Comparison of ENCODE assay signal across 3 cellular contexts in genomic region chr20:25196701-25197120, GRCh38.
TF ChIP-seq lines count a peak whose summit lies in the region.

No MANE protein-coding gene starts in this region.

TF ChIP-seq in SK-N-SH, 30 proteins besides CTCF, POLR2A, EP300 and RAD21 (continues in another document):
- TF ChIP-seq CHD2 (IDR thresholded peaks at IDR 0.05; ENCODE audit: low read length, partially characterized antibody) (no peak), ELF1 (IDR thresholded peaks at IDR 0.05) (no peak), JUND (IDR thresholded peaks at IDR 0.05) (no peak), SIN3A (IDR thresholded peaks at IDR 0.05; ENCODE audit: borderline replicate concordance, low read depth, low read length) (no peak), USF1 (IDR thresholded peaks at IDR 0.05; ENCODE audit: borderline replicate concordance, low read depth) (no peak), FOXJ3 (CRISPR knock-in tag; IDR thresholded peaks at IDR 0.05) (no peak), POLR2AphosphoS5 (IDR thresholded peaks at IDR 0.05; ENCODE audit: low read depth, low read length) (no peak)
- TF ChIP-seq, protein P1, sequence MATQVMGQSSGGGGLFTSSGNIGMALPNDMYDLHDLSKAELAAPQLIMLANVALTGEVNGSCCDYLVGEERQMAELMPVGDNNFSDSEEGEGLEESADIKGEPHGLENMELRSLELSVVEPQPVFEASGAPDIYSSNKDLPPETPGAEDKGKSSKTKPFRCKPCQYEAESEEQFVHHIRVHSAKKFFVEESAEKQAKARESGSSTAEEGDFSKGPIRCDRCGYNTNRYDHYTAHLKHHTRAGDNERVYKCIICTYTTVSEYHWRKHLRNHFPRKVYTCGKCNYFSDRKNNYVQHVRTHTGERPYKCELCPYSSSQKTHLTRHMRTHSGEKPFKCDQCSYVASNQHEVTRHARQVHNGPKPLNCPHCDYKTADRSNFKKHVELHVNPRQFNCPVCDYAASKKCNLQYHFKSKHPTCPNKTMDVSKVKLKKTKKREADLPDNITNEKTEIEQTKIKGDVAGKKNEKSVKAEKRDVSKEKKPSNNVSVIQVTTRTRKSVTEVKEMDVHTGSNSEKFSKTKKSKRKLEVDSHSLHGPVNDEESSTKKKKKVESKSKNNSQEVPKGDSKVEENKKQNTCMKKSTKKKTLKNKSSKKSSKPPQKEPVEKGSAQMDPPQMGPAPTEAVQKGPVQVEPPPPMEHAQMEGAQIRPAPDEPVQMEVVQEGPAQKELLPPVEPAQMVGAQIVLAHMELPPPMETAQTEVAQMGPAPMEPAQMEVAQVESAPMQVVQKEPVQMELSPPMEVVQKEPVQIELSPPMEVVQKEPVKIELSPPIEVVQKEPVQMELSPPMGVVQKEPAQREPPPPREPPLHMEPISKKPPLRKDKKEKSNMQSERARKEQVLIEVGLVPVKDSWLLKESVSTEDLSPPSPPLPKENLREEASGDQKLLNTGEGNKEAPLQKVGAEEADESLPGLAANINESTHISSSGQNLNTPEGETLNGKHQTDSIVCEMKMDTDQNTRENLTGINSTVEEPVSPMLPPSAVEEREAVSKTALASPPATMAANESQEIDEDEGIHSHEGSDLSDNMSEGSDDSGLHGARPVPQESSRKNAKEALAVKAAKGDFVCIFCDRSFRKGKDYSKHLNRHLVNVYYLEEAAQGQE (IDR thresholded peaks at IDR 0.05; ENCODE audit: low read depth, low read length) = no peak
- TF ChIP-seq, protein P2, sequence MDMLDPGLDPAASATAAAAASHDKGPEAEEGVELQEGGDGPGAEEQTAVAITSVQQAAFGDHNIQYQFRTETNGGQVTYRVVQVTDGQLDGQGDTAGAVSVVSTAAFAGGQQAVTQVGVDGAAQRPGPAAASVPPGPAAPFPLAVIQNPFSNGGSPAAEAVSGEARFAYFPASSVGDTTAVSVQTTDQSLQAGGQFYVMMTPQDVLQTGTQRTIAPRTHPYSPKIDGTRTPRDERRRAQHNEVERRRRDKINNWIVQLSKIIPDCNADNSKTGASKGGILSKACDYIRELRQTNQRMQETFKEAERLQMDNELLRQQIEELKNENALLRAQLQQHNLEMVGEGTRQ (IDR thresholded peaks at IDR 0.05; ENCODE audit: borderline replicate concordance, low read depth, low read length) = no peak
- TF ChIP-seq, protein P3, sequence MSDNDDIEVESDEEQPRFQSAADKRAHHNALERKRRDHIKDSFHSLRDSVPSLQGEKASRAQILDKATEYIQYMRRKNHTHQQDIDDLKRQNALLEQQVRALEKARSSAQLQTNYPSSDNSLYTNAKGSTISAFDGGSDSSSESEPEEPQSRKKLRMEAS (IDR thresholded peaks at IDR 0.05; ENCODE audit: low read depth) = no peak

TF ChIP-seq in SK-N-SH treated with all-trans-retinoic acid at 6 μM for 48 hours, 23 proteins besides CTCF, POLR2A, EP300 and RAD21:
- TF ChIP-seq, protein P4, sequence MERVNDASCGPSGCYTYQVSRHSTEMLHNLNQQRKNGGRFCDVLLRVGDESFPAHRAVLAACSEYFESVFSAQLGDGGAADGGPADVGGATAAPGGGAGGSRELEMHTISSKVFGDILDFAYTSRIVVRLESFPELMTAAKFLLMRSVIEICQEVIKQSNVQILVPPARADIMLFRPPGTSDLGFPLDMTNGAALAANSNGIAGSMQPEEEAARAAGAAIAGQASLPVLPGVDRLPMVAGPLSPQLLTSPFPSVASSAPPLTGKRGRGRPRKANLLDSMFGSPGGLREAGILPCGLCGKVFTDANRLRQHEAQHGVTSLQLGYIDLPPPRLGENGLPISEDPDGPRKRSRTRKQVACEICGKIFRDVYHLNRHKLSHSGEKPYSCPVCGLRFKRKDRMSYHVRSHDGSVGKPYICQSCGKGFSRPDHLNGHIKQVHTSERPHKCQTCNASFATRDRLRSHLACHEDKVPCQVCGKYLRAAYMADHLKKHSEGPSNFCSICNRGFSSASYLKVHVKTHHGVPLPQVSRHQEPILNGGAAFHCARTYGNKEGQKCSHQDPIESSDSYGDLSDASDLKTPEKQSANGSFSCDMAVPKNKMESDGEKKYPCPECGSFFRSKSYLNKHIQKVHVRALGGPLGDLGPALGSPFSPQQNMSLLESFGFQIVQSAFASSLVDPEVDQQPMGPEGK (CRISPR knock-in tag; IDR thresholded peaks at IDR 0.05; ENCODE audit: borderline replicate concordance) = no peak
- no peak for TF ChIP-seq TCF4 (CRISPR knock-in tag; IDR thresholded peaks at IDR 0.05; ENCODE audit: borderline replicate concordance)
- TF ChIP-seq, protein P5, sequence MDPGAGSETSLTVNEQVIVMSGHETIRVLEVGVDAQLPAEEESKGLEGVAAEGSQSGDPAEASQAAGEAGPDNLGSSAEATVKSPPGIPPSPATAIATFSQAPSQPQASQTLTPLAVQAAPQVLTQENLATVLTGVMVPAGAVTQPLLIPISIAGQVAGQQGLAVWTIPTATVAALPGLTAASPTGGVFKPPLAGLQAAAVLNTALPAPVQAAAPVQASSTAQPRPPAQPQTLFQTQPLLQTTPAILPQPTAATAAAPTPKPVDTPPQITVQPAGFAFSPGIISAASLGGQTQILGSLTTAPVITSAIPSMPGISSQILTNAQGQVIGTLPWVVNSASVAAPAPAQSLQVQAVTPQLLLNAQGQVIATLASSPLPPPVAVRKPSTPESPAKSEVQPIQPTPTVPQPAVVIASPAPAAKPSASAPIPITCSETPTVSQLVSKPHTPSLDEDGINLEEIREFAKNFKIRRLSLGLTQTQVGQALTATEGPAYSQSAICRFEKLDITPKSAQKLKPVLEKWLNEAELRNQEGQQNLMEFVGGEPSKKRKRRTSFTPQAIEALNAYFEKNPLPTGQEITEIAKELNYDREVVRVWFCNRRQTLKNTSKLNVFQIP (CRISPR knock-in tag; IDR thresholded peaks at IDR 0.05; ENCODE audit: borderline replicate concordance, low read depth) = no peak
- no peak for TF ChIP-seq ESRRG (CRISPR knock-in tag; IDR thresholded peaks at IDR 0.05)
- TF ChIP-seq GLIS3 (CRISPR knock-in tag; IDR thresholded peaks at IDR 0.05) = no peak
- TF ChIP-seq RARB (CRISPR knock-in tag; IDR thresholded peaks at IDR 0.05) = no peak
- TF ChIP-seq ZNF8 (CRISPR knock-in tag; IDR thresholded peaks at IDR 0.05) = no peak
- no peak for TF ChIP-seq ISL1 (CRISPR knock-in tag; IDR thresholded peaks at IDR 0.05)
- TF ChIP-seq, protein P6, sequence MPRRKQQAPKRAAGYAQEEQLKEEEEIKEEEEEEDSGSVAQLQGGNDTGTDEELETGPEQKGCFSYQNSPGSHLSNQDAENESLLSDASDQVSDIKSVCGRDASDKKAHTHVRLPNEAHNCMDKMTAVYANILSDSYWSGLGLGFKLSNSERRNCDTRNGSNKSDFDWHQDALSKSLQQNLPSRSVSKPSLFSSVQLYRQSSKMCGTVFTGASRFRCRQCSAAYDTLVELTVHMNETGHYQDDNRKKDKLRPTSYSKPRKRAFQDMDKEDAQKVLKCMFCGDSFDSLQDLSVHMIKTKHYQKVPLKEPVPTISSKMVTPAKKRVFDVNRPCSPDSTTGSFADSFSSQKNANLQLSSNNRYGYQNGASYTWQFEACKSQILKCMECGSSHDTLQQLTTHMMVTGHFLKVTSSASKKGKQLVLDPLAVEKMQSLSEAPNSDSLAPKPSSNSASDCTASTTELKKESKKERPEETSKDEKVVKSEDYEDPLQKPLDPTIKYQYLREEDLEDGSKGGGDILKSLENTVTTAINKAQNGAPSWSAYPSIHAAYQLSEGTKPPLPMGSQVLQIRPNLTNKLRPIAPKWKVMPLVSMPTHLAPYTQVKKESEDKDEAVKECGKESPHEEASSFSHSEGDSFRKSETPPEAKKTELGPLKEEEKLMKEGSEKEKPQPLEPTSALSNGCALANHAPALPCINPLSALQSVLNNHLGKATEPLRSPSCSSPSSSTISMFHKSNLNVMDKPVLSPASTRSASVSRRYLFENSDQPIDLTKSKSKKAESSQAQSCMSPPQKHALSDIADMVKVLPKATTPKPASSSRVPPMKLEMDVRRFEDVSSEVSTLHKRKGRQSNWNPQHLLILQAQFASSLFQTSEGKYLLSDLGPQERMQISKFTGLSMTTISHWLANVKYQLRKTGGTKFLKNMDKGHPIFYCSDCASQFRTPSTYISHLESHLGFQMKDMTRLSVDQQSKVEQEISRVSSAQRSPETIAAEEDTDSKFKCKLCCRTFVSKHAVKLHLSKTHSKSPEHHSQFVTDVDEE (CRISPR knock-in tag; IDR thresholded peaks at IDR 0.05) = no peak
- no peak for TF ChIP-seq ZNF565 (CRISPR knock-in tag; conservative IDR thresholded peaks at IDR 0.05; ENCODE audit: low read depth)
- TF ChIP-seq, protein P7, sequence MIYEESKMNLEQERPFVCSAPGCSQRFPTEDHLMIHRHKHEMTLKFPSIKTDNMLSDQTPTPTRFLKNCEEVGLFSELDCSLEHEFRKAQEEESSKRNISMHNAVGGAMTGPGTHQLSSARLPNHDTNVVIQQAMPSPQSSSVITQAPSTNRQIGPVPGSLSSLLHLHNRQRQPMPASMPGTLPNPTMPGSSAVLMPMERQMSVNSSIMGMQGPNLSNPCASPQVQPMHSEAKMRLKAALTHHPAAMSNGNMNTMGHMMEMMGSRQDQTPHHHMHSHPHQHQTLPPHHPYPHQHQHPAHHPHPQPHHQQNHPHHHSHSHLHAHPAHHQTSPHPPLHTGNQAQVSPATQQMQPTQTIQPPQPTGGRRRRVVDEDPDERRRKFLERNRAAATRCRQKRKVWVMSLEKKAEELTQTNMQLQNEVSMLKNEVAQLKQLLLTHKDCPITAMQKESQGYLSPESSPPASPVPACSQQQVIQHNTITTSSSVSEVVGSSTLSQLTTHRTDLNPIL (CRISPR knock-in tag; IDR thresholded peaks at IDR 0.05; ENCODE audit: low read depth) = no peak

TF ChIP-seq in endothelial cell of umbilical vein, 7 proteins besides CTCF, POLR2A, EP300 and RAD21:
- TF ChIP-seq POLR2AphosphoS5 (IDR thresholded peaks at IDR 0.05; ENCODE audit: insufficient read depth, low read depth, low read length) (no peak), EZH2 (IDR thresholded peaks at IDR 0.05; ENCODE audit: borderline replicate concordance, low read depth, low read length, severe bottlenecking) (no peak), JUN (IDR thresholded peaks at IDR 0.05; ENCODE audit: borderline replicate concordance, insufficient read depth, insufficient read length, low read depth) (no peak), MYC (IDR thresholded peaks at IDR 0.05; ENCODE audit: low read depth, low read length) (no peak), GATA2 (IDR thresholded peaks at IDR 0.05; ENCODE audit: insufficient read depth, insufficient read length, low read depth, low read length) (no peak), FOS (IDR thresholded peaks at IDR 0.05; ENCODE audit: borderline replicate concordance, insufficient read depth, low read length) (no peak)
- TF ChIP-seq, protein P3 (IDR thresholded peaks at IDR 0.05; ENCODE audit: insufficient read depth, insufficient read length) = no peak
